Comparison of ENCODE assay signal across 26 cellular contexts in genomic region chr1:30694248-30695175, GRCh38. TPM values are rescaled to one million over a fixed set of nuclear protein-coding genes. Genes with fewer than 3 reads are reported as not detected.
"Had no signal": no experiment of that assay in that cellular context is flagged by ENCODE, and none has a peak within 500 bp of the region (broad histone marks: within the 10 kb centered on the region; RNA-seq: fewer than 3 reads in every experiment).

No MANE protein-coding gene starts in this region.

- H3K4me3 ChIP-seq: esophagus muscularis mucosa, left ventricle myocardium inferior, lung, mucosa of descending colon, smooth muscle cell, stomach, thyroid gland, upper lobe of left lung had no signal

- H3K27me3 Mint-ChIP-seq: activated naive CD4-positive, alpha-beta T cell treated with anti-CD3 and anti-CD28 coated beads, Interleukin-2, amount 50 U/mL, for 24 hours had no signal

- H3K36me3 ChIP-seq: esophagus muscularis mucosa, left ventricle myocardium inferior, stomach, thyroid gland, upper lobe of left lung had no signal

- H3K4me3 Mint-ChIP-seq: activated CD4-positive, alpha-beta T cell treated with anti-CD3 and anti-CD28 coated beads, Interleukin-2, amount 10 ng/mL, durations not matched to agents 7 days and 5 days; activated CD8-positive, alpha-beta T cell treated with anti-CD3 and anti-CD28 coated beads for 36 hours; activated naive CD4-positive, alpha-beta T cell treated with anti-CD3 and anti-CD28 coated beads, Interleukin-2, amount 50 U/mL, for 24 hours; activated naive CD8-positive, alpha-beta T cell treated with anti-CD3 and anti-CD28 coated beads, Interleukin-2, amount 50 U/mL, for 24 hours; activated T-cell treated with anti-CD3 and anti-CD28 coated beads, Interleukin-2, amount 50 U/mL, for 72 hours; nephron; stimulated activated naive B cell treated with anti-CD40 and anti-IgM and Interleukin-4, amounts not matched to agents 10 μg/mL and 1 μg/mL and 100 μg/mL, for 72 hours had no signal

- DNase-seq: activated CD4-positive, alpha-beta T cell treated with anti-CD3 and anti-CD28 coated beads for 1 hour; activated CD4-positive, alpha-beta T cell treated with anti-CD3 and anti-CD28 coated beads, Interleukin-2, amount 10 ng/mL, durations not matched to agents 7 days and 5 days; activated CD8-positive, alpha-beta T cell treated with anti-CD3 and anti-CD28 coated beads for 36 hours; activated naive CD8-positive, alpha-beta T cell treated with anti-CD3 and anti-CD28 coated beads, Interleukin-2, amount 50 U/mL, for 24 hours; activated T-cell treated with anti-CD3 and anti-CD28 coated beads, Interleukin-2, amount 50 U/mL, for 72 hours; dermis blood vessel endothelial cell; effector CD4-positive, alpha-beta T cell; foreskin melanocyte; glutamatergic neuron; islet precursor cell; left ventricle myocardium inferior; mesendoderm; mucosa of descending colon; stimulated activated CD4-positive, alpha-beta T cell treated with anti-CD3 and anti-CD28 coated beads, Interleukin-1b, Interleukin-23, amount 100 ng/mL, for 48 hours; stimulated activated naive B cell treated with anti-CD40 and anti-IgM and Interleukin-4, amounts not matched to agents 10 μg/mL and 1 μg/mL and 100 μg/mL, for 72 hours; stomach; thyroid gland; upper lobe of left lung had no signal

- H3K27ac Mint-ChIP-seq: activated CD4-positive, alpha-beta T cell treated with anti-CD3 and anti-CD28 coated beads, Interleukin-2, amount 10 ng/mL, durations not matched to agents 7 days and 5 days; activated CD8-positive, alpha-beta T cell treated with anti-CD3 and anti-CD28 coated beads for 36 hours; activated naive CD4-positive, alpha-beta T cell treated with anti-CD3 and anti-CD28 coated beads, Interleukin-2, amount 50 U/mL, for 24 hours; activated naive CD8-positive, alpha-beta T cell treated with anti-CD3 and anti-CD28 coated beads, Interleukin-2, amount 50 U/mL, for 24 hours; activated T-cell treated with anti-CD3 and anti-CD28 coated beads, Interleukin-2, amount 50 U/mL, for 72 hours; progenitor cell of endocrine pancreas; stimulated activated naive B cell treated with anti-CD40 and anti-IgM and Interleukin-4, amounts not matched to agents 10 μg/mL and 1 μg/mL and 100 μg/mL, for 72 hours had no signal

- H3K4me1 Mint-ChIP-seq: activated naive CD4-positive, alpha-beta T cell treated with anti-CD3 and anti-CD28 coated beads, Interleukin-2, amount 50 U/mL, for 24 hours; activated naive CD8-positive, alpha-beta T cell treated with anti-CD3 and anti-CD28 coated beads, Interleukin-2, amount 50 U/mL, for 24 hours had no signal

- H3K27ac ChIP-seq: left ventricle myocardium inferior, stomach, thyroid gland, upper lobe of left lung had no signal

- H3K9me3 Mint-ChIP-seq: activated CD4-positive, alpha-beta T cell treated with anti-CD3 and anti-CD28 coated beads, Interleukin-2, amount 10 ng/mL, durations not matched to agents 7 days and 5 days; activated CD8-positive, alpha-beta T cell treated with anti-CD3 and anti-CD28 coated beads for 36 hours; activated naive CD4-positive, alpha-beta T cell treated with anti-CD3 and anti-CD28 coated beads, Interleukin-2, amount 50 U/mL, for 24 hours; activated naive CD8-positive, alpha-beta T cell treated with anti-CD3 and anti-CD28 coated beads, Interleukin-2, amount 50 U/mL, for 24 hours; activated T-cell treated with anti-CD3 and anti-CD28 coated beads, Interleukin-2, amount 50 U/mL, for 72 hours; nephron; stimulated activated naive B cell treated with anti-CD40 and anti-IgM and Interleukin-4, amounts not matched to agents 10 μg/mL and 1 μg/mL and 100 μg/mL, for 72 hours had no signal

- ATAC-seq: activated CD8-positive, alpha-beta T cell treated with anti-CD3 and anti-CD28 coated beads for 36 hours; activated naive CD8-positive, alpha-beta T cell treated with anti-CD3 and anti-CD28 coated beads, Interleukin-2, amount 50 U/mL, for 24 hours; activated T-cell treated with anti-CD3 and anti-CD28 coated beads, Interleukin-2, amount 50 U/mL, for 72 hours; stimulated activated naive B cell treated with anti-CD40 and anti-IgM and Interleukin-4, amounts not matched to agents 10 μg/mL and 1 μg/mL and 100 μg/mL, for 72 hours had no signal

- H3K27me3 ChIP-seq: esophagus muscularis mucosa, thyroid gland, upper lobe of left lung had no signal

- H3K4me2 ChIP-seq: smooth muscle cell had no signal

- H3K9me3 ChIP-seq: esophagus muscularis mucosa, left ventricle myocardium inferior, mucosa of descending colon, stomach, thyroid gland, upper lobe of left lung had no signal

- H3K4me1 ChIP-seq: stomach, thyroid gland, upper lobe of left lung had no signal

- H3K36me3 Mint-ChIP-seq: activated naive CD4-positive, alpha-beta T cell treated with anti-CD3 and anti-CD28 coated beads, Interleukin-2, amount 50 U/mL, for 24 hours; stimulated activated naive B cell treated with anti-CD40 and anti-IgM and Interleukin-4, amounts not matched to agents 10 μg/mL and 1 μg/mL and 100 μg/mL, for 72 hours had no signal

RNA-seq across cellular contexts. Expression of gene MATN1, which starts 28.9 kb away (rescaled TPM):
- total RNA-seq: activated CD4-positive, alpha-beta T cell treated with anti-CD3 and anti-CD28 coated beads, Interleukin-2, amount 10 ng/mL, durations not matched to agents 7 days and 5 days; bronchial epithelial cell; esophagus muscularis mucosa; left ventricle myocardium inferior; T-helper 1 cell treated with Interleukin-12 subunit alpha and Interleukin-12 subunit beta and Interleukin-4 antibody, amounts not matched to agents 30 ng/mL and 1 ng/mL, for 36 hours had no signal
